10 cellular contexts compared by ENCODE assay signal in genomic region chr1:42935313-42935624, GRCh38. TPM values are rescaled to one million over a fixed set of nuclear protein-coding genes. Genes with fewer than 3 reads are reported as not detected.
DNase-seq lines count a peak whose midpoint lies in the region; ATAC-seq and TF ChIP-seq lines count a peak whose summit lies in the region.
"Had no signal": no experiment of that assay in that cellular context is flagged by ENCODE, and none has a peak within 500 bp of the region (broad histone marks: within the 10 kb centered on the region; RNA-seq: fewer than 3 reads in every experiment).

No MANE protein-coding gene starts in this region.

- H3K9me3 ChIP-seq in left ventricle myocardium inferior (replicated peaks) (no peaks in the 10 kb centered on the region), aorta (ENCODE audit: control insufficient read depth, low read length) (no peaks in the 10 kb centered on the region)

- no peaks in the 10 kb centered on the region for H3K9me3 Mint-ChIP-seq in activated T-helper 17 cell treated with anti-CD3 and anti-CD28 coated beads, Interleukin-2, amount 50 U/mL, for 72 hours
- H3K9me3 Mint-ChIP-seq in memory B cell = no peaks in the 10 kb centered on the region

- no peak overlapping the region for H3K27ac ChIP-seq in left ventricle myocardium inferior (replicated peaks)
- no peak overlapping the region for H3K27ac ChIP-seq in aorta (ENCODE audit: low read depth in 1 of 2, low read length in 2 of 2)

- H3K27me3 ChIP-seq in left ventricle myocardium inferior (ENCODE audit: low read depth) (no peaks in the 10 kb centered on the region), aorta (ENCODE audit: control insufficient read depth in 1 of 2, insufficient read depth in 2 of 2, low read length in 1 of 2) (no peaks in the 10 kb centered on the region)

- H3K36me3 ChIP-seq in left ventricle myocardium inferior (peaks cover 13% of the 10 kb centered on the region), aorta (ENCODE audit: control insufficient read depth in 1 of 2, insufficient read depth in 2 of 2, low read length in 1 of 2) (peaks cover 0 to 2% of the 10 kb centered on the region in 2 donors)

- TF ChIP-seq CTCF in left ventricle myocardium inferior (IDR thresholded peaks at IDR 0.05; ENCODE audit: borderline replicate concordance) = no peak

- H3K27ac Mint-ChIP-seq in activated T-helper 17 cell treated with anti-CD3 and anti-CD28 coated beads, Interleukin-2, amount 50 U/mL, for 72 hours = peak overlapping the region; percentile 89
- peak overlapping the region; percentile 96 for H3K27ac Mint-ChIP-seq in memory B cell

- DNase-seq in cardiac septum (ENCODE audit: low spot score) = peak; percentile 76
- DNase-seq in left ventricle myocardium inferior = no peak
- peak; percentile 68 to 81 for DNase-seq in memory B cell (ENCODE audit: low spot score in 2 of 2)
- peak; percentile 70 to 75 for DNase-seq in aorta
- no peak for DNase-seq in NCI-H748 treated with DMSO at 0.1 percent for 48 hours (lab: John Stamatoyannopoulos, UW)
- DNase-seq in AG08396 (ENCODE audit: low spot score) = no peak
- DNase-seq in NCI-H2081 treated with DMSO at 0.1 percent for 48 hours (lab: John Stamatoyannopoulos, UW) = no peak
- DNase-seq: midbrain, NCI-H1105 had no signal

- intact Hi-C loops in cardiac septum (cut with DNase I) (no loop called here), left ventricle myocardium inferior (cut with micrococcal nuclease) (no loop called here), aorta (cut with DNase I) (no loop called here)

- H3K4me1 ChIP-seq in left ventricle myocardium inferior = peaks cover 72% of the 10 kb centered on the region
- H3K4me1 ChIP-seq in aorta (ENCODE audit: control insufficient read depth in 1 of 2, insufficient read depth in 2 of 2, low read length in 2 of 2) = peaks cover 0 to 4% of the 10 kb centered on the region in 2 donors

- H3K4me3 Mint-ChIP-seq in activated T-helper 17 cell treated with anti-CD3 and anti-CD28 coated beads, Interleukin-2, amount 50 U/mL, for 72 hours = peak overlapping the region; percentile 69
- peak overlapping the region; percentile 83 for H3K4me3 Mint-ChIP-seq in memory B cell

- no peaks in the 10 kb centered on the region for H3K27me3 Mint-ChIP-seq in activated T-helper 17 cell treated with anti-CD3 and anti-CD28 coated beads, Interleukin-2, amount 50 U/mL, for 72 hours
- H3K27me3 Mint-ChIP-seq in memory B cell = no peaks in the 10 kb centered on the region

- H3K4me3 ChIP-seq in left ventricle myocardium inferior (no peak overlapping the region), aorta (ENCODE audit: low read length in 2 of 2) (no peak overlapping the region)

- no peak for ATAC-seq in activated T-helper 17 cell treated with anti-CD3 and anti-CD28 coated beads, Interleukin-2, amount 50 U/mL, for 72 hours (replicated peaks)
- peak; percentile 72 for ATAC-seq in memory B cell (ENCODE audit: low read depth)
- ATAC-seq in aorta (ENCODE audit: low FRiP score) = no peak

- 90 to 93% methylated on average over 5 of the region's 5 CpGs for WGBS in aorta, 2 donors

- H3K4me1 Mint-ChIP-seq in activated T-helper 17 cell treated with anti-CD3 and anti-CD28 coated beads, Interleukin-2, amount 50 U/mL, for 72 hours = peaks cover 70% of the 10 kb centered on the region
- peaks cover 84% of the 10 kb centered on the region for H3K4me1 Mint-ChIP-seq in memory B cell

- peaks cover 100% of the 10 kb centered on the region for H3K36me3 Mint-ChIP-seq in activated T-helper 17 cell treated with anti-CD3 and anti-CD28 coated beads, Interleukin-2, amount 50 U/mL, for 72 hours (ENCODE audit: low read depth)
- peaks cover 34% of the 10 kb centered on the region for H3K36me3 Mint-ChIP-seq in memory B cell

RNA-seq across cellular contexts. Expression of gene SLC2A1, which starts 23.4 kb away (rescaled TPM):
- total RNA-seq in cardiac septum (31.9 TPM), left ventricle myocardium inferior (54.9 TPM), aorta (100 to 1,000 TPM in 1 of 2 donors, 10 to 100 TPM in 1; 87.7 to 124 TPM)
- 100 to 1,000 TPM; 217 to 280 TPM for total RNA-seq in activated T-helper 17 cell treated with anti-CD3 and anti-CD28 coated beads, Interleukin-2, amount 50 U/mL, for 72 hours
- 10 to 100 TPM in 1 of 2 donors, 1 to 10 TPM in 1; 6.4 to 11.6 TPM for polyA plus RNA-seq in aorta

Comparison
In these comparisons a context has a peak if more than half of its experiments do, and no peak if none do; other contexts are left out.
1. DNase-seq: peak in cardiac septum (single experiment), memory B cell (2 of 2) and aorta (2 of 2); none in left ventricle myocardium inferior (single experiment), NCI-H748 treated with DMSO at 0.1 percent for 48 hours (single experiment), AG08396 (single experiment) and NCI-H2081 treated with DMSO at 0.1 percent for 48 hours (single experiment).